11 cellular contexts compared by ENCODE assay signal in genomic region chrX:123818243-123818642, GRCh38. TPM values are rescaled to one million over a fixed set of nuclear protein-coding genes. Genes with fewer than 3 reads are reported as not detected.
DNase-seq lines count a peak whose midpoint lies in the region; ATAC-seq and FAIRE-seq lines count a peak whose summit lies in the region.
"Had no signal": no experiment of that assay in that cellular context is flagged by ENCODE, and none has a peak within 500 bp of the region (broad histone marks: within the 10 kb centered on the region; RNA-seq: fewer than 3 reads in every experiment).

No MANE protein-coding gene starts in this region.

- H3K9me3 ChIP-seq in GM23248 (ENCODE audit: low read depth) (no peaks in the 10 kb centered on the region), small intestine (ENCODE audit: control insufficient read depth, low read depth) (no peaks in the 10 kb centered on the region)
- H3K9me3 ChIP-seq: heart left ventricle had no signal

- no peak overlapping the region for H2AFZ ChIP-seq in GM23248

- H3K9me2 ChIP-seq in GM23248 (ENCODE audit: insufficient read depth) = no peaks in the 10 kb centered on the region

- H3K4me3 ChIP-seq in GM23248 = no peak overlapping the region
- no peak overlapping the region for H3K4me3 ChIP-seq in small intestine (ENCODE audit: low read depth in 1 of 2, low read length in 2 of 2)
- H3K4me3 ChIP-seq: heart left ventricle had no signal

- no peaks in the 10 kb centered on the region for H3K27me3 ChIP-seq in GM23248 (replicated peaks; ENCODE audit: insufficient read depth)
- H3K27me3 ChIP-seq in small intestine (ENCODE audit: control insufficient read depth in 2 of 2, insufficient read depth in 2 of 2, low read length in 2 of 2) = no peaks in the 10 kb centered on the region
- H3K27me3 ChIP-seq: heart left ventricle had no signal

- H3K4me2 ChIP-seq in GM23248 (ENCODE audit: unreplicated experiment) = no peak overlapping the region

- ATAC-seq in GM18868 (IDR thresholded peaks at IDR 0.05; ENCODE audit: unreplicated experiment) (no peak), HG02973 (IDR thresholded peaks at IDR 0.05; ENCODE audit: unreplicated experiment) (no peak)
- ATAC-seq: heart left ventricle had no signal

- H3K4me1 ChIP-seq in GM23248 (ENCODE audit: insufficient read depth) (0 out of 2 replicates have a peak, but pooled peaks cover 4% of the 10 kb centered on the region), small intestine (ENCODE audit: control insufficient read depth in 2 of 2, insufficient read depth in 1 of 2, low read depth in 1 of 2, low read length in 1 of 2) (no peaks in the 10 kb centered on the region)
- H3K4me1 ChIP-seq: heart left ventricle had no signal

- H3K36me3 ChIP-seq in GM23248 (ENCODE audit: low read depth) (no peaks in the 10 kb centered on the region), small intestine (ENCODE audit: control insufficient read depth in 2 of 2, insufficient read depth in 2 of 2, low read length in 2 of 2) (no peaks in the 10 kb centered on the region)
- H3K36me3 ChIP-seq: heart left ventricle had no signal

- H3K9ac ChIP-seq in GM23248 = no peak overlapping the region

- H3K27ac ChIP-seq in GM23248 (peak overlapping the region; percentile 69), small intestine (ENCODE audit: low read depth in 1 of 2, low read length in 1 of 2) (peak overlapping the region in 1 of 2 donors; percentile 10)
- H3K27ac ChIP-seq: heart left ventricle had no signal

- DNase-seq in GM23248 (peak; percentile 88), RPMI7951 (ENCODE audit: low read depth) (peak; percentile 44), fibroblast of peridontal ligament (ENCODE audit: extremely low read depth) (peak; percentile 47), small intestine (peak; percentile 69), Kasumi-1 (lab: John Stamatoyannopoulos, UW) (no peak), superior temporal gyrus (ENCODE audit: extremely low spot score) (no peak)
- DNase-seq: activated CD4-positive, alpha-beta T cell treated with anti-CD3 and anti-CD28 coated beads, Interleukin-2, amount 10 ng/mL, durations not matched to agents 24 days and 14 days; heart left ventricle; MV-4-11 had no signal

- no peaks in the 10 kb centered on the region for H4K20me1 ChIP-seq in GM23248 (ENCODE audit: insufficient read depth)

- in situ Hi-C loops in GM23248 (cut with MboI) = no loop called here

- H3K79me2 ChIP-seq in GM23248 (ENCODE audit: insufficient read depth) = no peaks in the 10 kb centered on the region

- no peak for FAIRE-seq in small intestine (lab: Jason Lieb, UNC)

- H3F3A ChIP-seq in GM23248 (ENCODE audit: insufficient read depth) = no peaks in the 10 kb centered on the region

RNA-seq across cellular contexts. Expression of gene XIAP, which starts 41.6 kb away (rescaled TPM):
- total RNA-seq in GM23248 (2014; rRNA removed; shearing (Covaris generic)) = 19.7 and 40.6 TPM in 2 replicates
- 15.3 and 17.3 TPM in 2 replicates for polyA plus RNA-seq in GM23248 (2016; fragmentation: Nextera tagmentation; extraction: Ambion mirVana)
- total RNA-seq in RPMI7951 (2014; rRNA removed; shearing (Covaris generic)) = 16.1 and 17.8 TPM in 2 replicates
- 10 to 100 TPM; 11.6 to 16.4 (median 12.2) TPM for polyA plus RNA-seq in small intestine

Comparison
In these comparisons a context has a peak if more than half of its experiments do, and no peak if none do; other contexts are left out.
1. DNase-seq: peak in GM23248 (single experiment), RPMI7951 (single experiment), fibroblast of peridontal ligament (single experiment) and small intestine (single experiment); none in Kasumi-1 (0 of 2) and superior temporal gyrus (single experiment).